ENCODE assay signal across 10 cellular contexts in the genomic region with DNA sequence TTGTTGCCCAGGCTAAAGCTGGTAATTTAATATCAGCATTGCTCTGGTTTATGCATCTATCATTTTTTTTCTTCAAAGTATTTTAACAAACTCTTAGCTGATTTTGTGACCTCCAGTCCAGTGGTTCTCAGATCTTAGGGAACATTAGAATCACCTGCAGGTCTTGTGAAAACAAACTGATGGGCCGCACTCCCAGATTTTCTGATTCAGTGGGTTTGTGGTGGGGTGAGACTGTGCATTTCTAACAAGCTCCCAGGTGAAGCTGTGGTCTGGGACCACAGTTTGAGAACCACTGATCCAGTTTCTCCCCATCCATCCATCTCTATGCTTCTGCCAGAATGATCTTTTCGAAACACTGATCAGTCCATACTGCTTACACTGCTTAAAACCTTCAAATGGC.
"Had no signal": no experiment of that assay in that cellular context is flagged by ENCODE, and none has a peak within 500 bp of the region (broad histone marks: within the 10 kb centered on the region; RNA-seq: fewer than 3 reads in every experiment).

No MANE protein-coding gene starts in this region.

- H3K4me1 ChIP-seq: HAP-1 had no signal

- ATAC-seq: GM23338, HCT116, HepG2, K562 had no signal

- FAIRE-seq: H1, H54, HepG2, K562 had no signal

- H3K4me2 ChIP-seq: GM23338 had no signal

- H3K27ac ChIP-seq: HL-60 had no signal

- H3K4me3 ChIP-seq: GM23338, HAP-1, K562 had no signal

- H3K36me3 ChIP-seq: HAP-1 had no signal

- H2AFZ ChIP-seq: GM23338 had no signal

- DNase-seq: HFFc6, KG1 had no signal

- H3K9me3 ChIP-seq: HAP-1 had no signal
